ENCODE assay signal across 8 cellular contexts in the genomic region with DNA sequence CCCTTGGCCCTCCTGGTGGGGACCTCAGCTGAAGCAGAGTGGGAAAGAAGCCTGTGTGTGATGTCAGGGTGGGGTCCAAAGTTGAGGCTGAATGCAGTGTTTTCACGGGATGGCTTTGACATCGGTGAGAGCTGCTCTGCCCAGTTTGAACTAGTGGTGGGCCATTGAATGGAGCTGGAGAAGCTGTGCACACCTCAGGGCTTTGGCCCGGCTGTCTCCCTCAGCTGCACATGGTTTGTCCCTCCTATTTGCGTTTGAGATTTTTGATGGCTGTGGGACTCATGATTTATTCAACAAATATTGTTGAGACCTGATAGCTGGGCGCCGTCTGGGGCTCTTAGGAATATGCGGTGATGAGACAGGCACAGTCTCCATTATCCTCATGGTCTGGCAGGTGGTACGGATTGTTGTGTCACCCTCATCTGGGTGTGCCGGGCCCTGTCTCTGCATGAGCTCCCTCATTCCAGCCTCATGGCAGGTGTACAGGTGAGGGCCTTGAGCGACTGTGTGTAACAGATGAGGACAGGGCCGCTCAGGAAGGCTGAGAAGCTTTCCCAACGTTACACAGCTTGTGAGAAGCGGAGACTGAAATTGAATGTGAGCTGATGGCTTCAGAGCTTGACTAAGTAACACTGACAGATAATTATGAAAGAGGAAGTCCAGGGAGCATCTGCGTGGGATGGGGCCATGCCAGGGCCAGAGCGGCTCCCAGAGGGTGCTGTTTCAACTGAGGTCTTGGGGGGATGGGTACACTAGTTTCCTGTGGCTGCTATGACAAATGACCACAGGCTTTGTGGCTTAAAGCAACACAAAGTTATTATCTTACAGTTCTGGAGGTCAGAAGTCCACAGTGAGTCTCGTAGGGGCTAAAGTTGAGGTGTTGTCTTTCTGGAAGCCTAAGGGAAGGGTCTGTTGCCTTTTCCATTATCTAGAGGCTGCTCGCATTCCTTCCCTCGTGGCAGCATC. TPM values are rescaled to one million over a fixed set of nuclear protein-coding genes. Genes with fewer than 3 reads are reported as not detected.
DNase-seq lines count a peak whose midpoint lies in the region; ATAC-seq and TF ChIP-seq lines count a peak whose summit lies in the region.

No MANE protein-coding gene starts in this region.

- H3K4me1 ChIP-seq in heart right ventricle: peaks cover 2 to 95% (median 66%) of the 10 kb centered on the region in 9 donors

- DNase-seq in EL (peak; percentile 77), GM19240 (ENCODE audit: insufficient read length, low spot score) (peak; percentile 96), SIG-M5 treated with dmso at 0.1 percent for 504 hours (lab: John Stamatoyannopoulos, UW; ENCODE audit: unreplicated experiment) (peak; percentile 98), heart right ventricle (peak; percentile 51 to 55), NCI-H2029 treated with DMSO at 0.1 percent for 48 hours (lab: John Stamatoyannopoulos, UW) (no peak)
- peak in 1 of 2 donors; percentile 62 for DNase-seq in stimulated activated effector memory CD8-positive, alpha-beta T cell treated with anti-CD3 and anti-CD28 coated beads, Interleukin-12 subunit alpha, Interleukin-12 subunit beta, amount 100 ng/mL, for 72 hours (ENCODE audit: low spot score in 2 of 2)
- no peak for DNase-seq in stimulated activated CD4-positive, alpha-beta T cell treated with anti-CD3 and anti-CD28 coated beads, Interleukin-4, amount 100 ng/mL, for 4 hours

- peak overlapping the region; percentile 21 for H3K4me3 Mint-ChIP-seq in stimulated activated effector memory CD8-positive, alpha-beta T cell treated with anti-CD3 and anti-CD28 coated beads, Interleukin-12 subunit alpha, Interleukin-12 subunit beta, amount 100 ng/mL, for 72 hours

- H3K36me3 Mint-ChIP-seq in stimulated activated effector memory CD8-positive, alpha-beta T cell treated with anti-CD3 and anti-CD28 coated beads, Interleukin-12 subunit alpha, Interleukin-12 subunit beta, amount 100 ng/mL, for 72 hours: peaks cover 1% of the 10 kb centered on the region

- no peaks in the 10 kb centered on the region for H3K9me3 Mint-ChIP-seq in stimulated activated effector memory CD8-positive, alpha-beta T cell treated with anti-CD3 and anti-CD28 coated beads, Interleukin-12 subunit alpha, Interleukin-12 subunit beta, amount 100 ng/mL, for 72 hours

- TF ChIP-seq CTCF in heart right ventricle (IDR thresholded peaks at IDR 0.05): no peak

- H3K27ac Mint-ChIP-seq in stimulated activated effector memory CD8-positive, alpha-beta T cell treated with anti-CD3 and anti-CD28 coated beads, Interleukin-12 subunit alpha, Interleukin-12 subunit beta, amount 100 ng/mL, for 72 hours: peak overlapping the region; percentile 55

- WGBS in heart right ventricle, 2 donors: 89 to 90% methylated on average over 18 of the region's 18 CpGs

- no peaks in the 10 kb centered on the region for H3K9me3 ChIP-seq in heart right ventricle

- intact Hi-C loops in heart right ventricle (cut with DNase I): loop anchor here in 1 of 10 donors (5.0 kb wide), 1 partner anchor 34 kb away; no protein-coding TSS in a partner anchor

- H3K4me3 ChIP-seq in heart right ventricle: no peak overlapping the region

- H3K4me1 Mint-ChIP-seq in stimulated activated effector memory CD8-positive, alpha-beta T cell treated with anti-CD3 and anti-CD28 coated beads, Interleukin-12 subunit alpha, Interleukin-12 subunit beta, amount 100 ng/mL, for 72 hours: peaks cover 72% of the 10 kb centered on the region

- H3K36me3 ChIP-seq in heart right ventricle: no peaks in the 10 kb centered on the region

- peak overlapping the region in 5 of 10 donors; percentile 44 to 87 (median 57) for H3K27ac ChIP-seq in heart right ventricle

- ATAC-seq in HG03139 (IDR thresholded peaks at IDR 0.05; ENCODE audit: unreplicated experiment): peak; percentile 83
- ATAC-seq in heart right ventricle: peak; percentile 43 to 73 (median 57)
- peak; percentile 83 for ATAC-seq in stimulated activated effector memory CD8-positive, alpha-beta T cell treated with anti-CD3 and anti-CD28 coated beads, Interleukin-12 subunit alpha, Interleukin-12 subunit beta, amount 100 ng/mL, for 72 hours

- no peaks in the 10 kb centered on the region for H3K27me3 ChIP-seq in heart right ventricle

RNA-seq across cellular contexts. Expression of gene CMIP, which starts 36.5 kb away (rescaled TPM):
- 10 to 100 TPM in 9 of 10 donors, 1 to 10 TPM in 1; 8.8 to 32.8 (median 14.0) TPM for total RNA-seq in heart right ventricle
- polyA plus RNA-seq in heart right ventricle: 1 to 10 TPM; 5.4 to 7.2 TPM

Comparison
In these comparisons a context has a peak if more than half of its experiments do, and no peak if none do; other contexts are left out.
1. DNase-seq: peak in EL (single experiment), GM19240 (single experiment), SIG-M5 treated with dmso at 0.1 percent for 504 hours (single experiment) and heart right ventricle (2 of 2); none in stimulated activated CD4-positive, alpha-beta T cell treated with anti-CD3 and anti-CD28 coated beads, Interleukin-4, amount 100 ng/mL, for 4 hours (0 of 2) and NCI-H2029 treated with DMSO at 0.1 percent for 48 hours (single experiment).
2. Peak in every context shown above with its lines, with median percentiles within 50 percentile points of each other: ATAC-seq.